8 cellular contexts compared by ENCODE assay signal in genomic region chr14:70642313-70643235, GRCh38. TPM values are rescaled to one million over a fixed set of nuclear protein-coding genes. Genes with fewer than 3 reads are reported as not detected.
DNase-seq lines count a peak whose midpoint lies in the region; ATAC-seq, FAIRE-seq and TF ChIP-seq lines count a peak whose summit lies in the region.

No MANE protein-coding gene starts in this region.

- H3K27me3 ChIP-seq in endocrine pancreas (ENCODE audit: control insufficient read depth, insufficient read depth, low read length) = no peaks in the 10 kb centered on the region

- TF ChIP-seq CTCF in activated B cell treated with CpG ODN at 0.5 μM for 24 hours (IDR thresholded peaks at IDR 0.05) = no peak

- H3K4me1 ChIP-seq in endocrine pancreas (ENCODE audit: control insufficient read depth, insufficient read depth, low read length) = no peaks in the 10 kb centered on the region

- H3K36me3 ChIP-seq in endocrine pancreas (ENCODE audit: control insufficient read depth, insufficient read depth, low read length) = no peaks in the 10 kb centered on the region

- H3K27me3 Mint-ChIP-seq in activated B cell treated with CpG ODN at 0.5 μM for 24 hours = no peaks in the 10 kb centered on the region

- H3K9ac ChIP-seq in endocrine pancreas (ENCODE audit: control insufficient read depth, insufficient read depth, low read length) = peak overlapping the region; percentile 87

- peak overlapping the region; percentile 40 for H3K4me3 ChIP-seq in endocrine pancreas (ENCODE audit: control insufficient read depth, insufficient read depth, low read length)

- POLR2A ChIA-PET in activated B cell treated with CpG ODN at 0.5 μM for 24 hours (lab: Charles Lee) = interaction anchor here (0.8 to 6.5 kb wide), 14 partner anchors 10 to 913 kb away, joined by 3 to 172 read pairs (median 7); partner anchors contain the start of genes MAP3K9, MED6 and PCNX1

- H3K36me3 Mint-ChIP-seq in activated B cell treated with CpG ODN at 0.5 μM for 24 hours (ENCODE audit: low read depth) = peaks cover 18% of the 10 kb centered on the region

- CTCF ChIA-PET in activated B cell treated with CpG ODN at 0.5 μM for 24 hours (lab: Charles Lee) = interaction anchor here (0.8 to 4.2 kb wide), 6 partner anchors 11 to 175 kb away, joined by 3 to 26 read pairs (median 4); no protein-coding TSS in a partner anchor

- H3K4me1 Mint-ChIP-seq in activated B cell treated with CpG ODN at 0.5 μM for 24 hours = peaks cover 71% of the 10 kb centered on the region

- peak overlapping the region; percentile 94 for H3K4me3 Mint-ChIP-seq in activated B cell treated with CpG ODN at 0.5 μM for 24 hours

- DNase-seq in NOMO-1 treated with DMSO at 0.1 percent for 48 hours (lab: John Stamatoyannopoulos, UW; ENCODE audit: unreplicated experiment) (peak; percentile 30), NOMO-1 (lab: John Stamatoyannopoulos, UW; ENCODE audit: unreplicated experiment in 2 of 2) (no peak), HTR-8/SVneo (ENCODE audit: insufficient read length, low spot score) (no peak), activated B cell treated with CpG ODN at 0.5 μM for 24 hours (peak; percentile 65), myocyte (ENCODE audit: low read depth) (peak; percentile 31), SIG-M5 treated with dmso at 0.1 percent for 504 hours (lab: John Stamatoyannopoulos, UW; ENCODE audit: unreplicated experiment) (no peak)

- no peaks in the 10 kb centered on the region for H3K9me3 ChIP-seq in endocrine pancreas (ENCODE audit: control insufficient read depth, low read length)

- no peaks in the 10 kb centered on the region for H3K9me3 Mint-ChIP-seq in activated B cell treated with CpG ODN at 0.5 μM for 24 hours

- ATAC-seq in activated B cell treated with CpG ODN at 0.5 μM for 24 hours (ENCODE audit: low read depth) = peak; percentile 50
- ATAC-seq in GM21825 (IDR thresholded peaks at IDR 0.05; ENCODE audit: unreplicated experiment) = no peak

- intact Hi-C loops in activated B cell treated with CpG ODN at 0.5 μM for 24 hours (cut with micrococcal nuclease) = loop anchor here (1.0 kb wide), 4 partner anchors 13 to 175 kb away; no protein-coding TSS in a partner anchor

- H3K27ac Mint-ChIP-seq in activated B cell treated with CpG ODN at 0.5 μM for 24 hours = peak overlapping the region; percentile 91

- FAIRE-seq in HTR-8/SVneo (lab: Jason Lieb, UNC) = peak; percentile 92

RNA-seq across cellular contexts. Expression of gene TTC9, which starts 0.9 kb away (rescaled TPM):
- 11.1 and 12.4 TPM in 2 replicates for total RNA-seq in activated B cell treated with CpG ODN at 0.5 μM for 24 hours
- 39.5 and 61.5 TPM in 2 replicates for total RNA-seq in myocyte
- polyA plus RNA-seq in myocyte (2012) = 34.3 TPM

RNA-seq across cellular contexts. Expression of gene MED6, which starts 42.1 kb away (rescaled TPM):
- total RNA-seq in activated B cell treated with CpG ODN at 0.5 μM for 24 hours (50.5 and 57.0 TPM in 2 replicates), myocyte (25.5 and 29.2 TPM in 2 replicates)
- 22.8 TPM for polyA plus RNA-seq in myocyte (2012)

Comparison
In these comparisons a context has a peak if more than half of its experiments do, and no peak if none do; other contexts are left out.
1. DNase-seq: peak in NOMO-1 treated with DMSO at 0.1 percent for 48 hours (single experiment), activated B cell treated with CpG ODN at 0.5 μM for 24 hours (single experiment) and myocyte (single experiment); none in NOMO-1 (0 of 2), HTR-8/SVneo (single experiment) and SIG-M5 treated with dmso at 0.1 percent for 504 hours (single experiment).